Comparison of ENCODE assay signal across 33 cellular contexts in genomic region chr9:16499866-16500265, GRCh38.
"Had no signal": no experiment of that assay in that cellular context is flagged by ENCODE, and none has a peak within 500 bp of the region (broad histone marks: within the 10 kb centered on the region; RNA-seq: fewer than 3 reads in every experiment).

No MANE protein-coding gene starts in this region.

- H3K4me3 ChIP-seq: adrenal gland, ascending aorta, heart left ventricle, neural progenitor cell, psoas muscle, spleen, thoracic aorta, uterus had no signal

- H3K4me1 Mint-ChIP-seq: activated naive CD8-positive, alpha-beta T cell treated with anti-CD3 and anti-CD28 coated beads for 36 hours; memory B cell; neural progenitor cell had no signal

- H3K4me1 ChIP-seq: adrenal gland, heart left ventricle, neural progenitor cell, parathyroid adenoma, psoas muscle, spleen had no signal

- H3K36me3 Mint-ChIP-seq: activated naive CD8-positive, alpha-beta T cell treated with anti-CD3 and anti-CD28 coated beads for 36 hours; immature natural killer cell; memory B cell; natural killer cell; neural progenitor cell had no signal

- ATAC-seq: activated CD4-positive, CD25-positive, alpha-beta regulatory T cell treated with anti-CD3 and anti-CD28 coated beads, Interleukin-2, amount 50 U/mL, for 24 hours; esophagus mucosa; heart left ventricle; natural killer cell; psoas muscle; stimulated activated naive CD8-positive, alpha-beta T cell treated with anti-CD3 and anti-CD28 coated beads, Interleukin-15, Interleukin-2, amounts not matched to agents 100 U/mL and 50 U/mL, for 24 hours had no signal

- H3K79me2 ChIP-seq: parathyroid adenoma had no signal

- FAIRE-seq: endothelial cell of umbilical vein, TTC549 had no signal

- H3K27ac ChIP-seq: adrenal gland, ascending aorta, brain microvascular endothelial cell, heart left ventricle, neural progenitor cell, parathyroid adenoma, psoas muscle, spleen, thoracic aorta, VCaP had no signal

- H2AFZ ChIP-seq: neural progenitor cell, parathyroid adenoma had no signal

- H3K27ac Mint-ChIP-seq: activated naive CD4-positive, alpha-beta T cell treated with anti-CD3 and anti-CD28 coated beads for 36 hours; activated naive CD8-positive, alpha-beta T cell treated with anti-CD3 and anti-CD28 coated beads for 36 hours; activated T-helper 1 cell treated with anti-CD3 and anti-CD28 coated beads, Interleukin-12 subunit alpha, Interleukin-12 subunit beta, Interleukin-2, Interleukin-4 antibody, amounts not matched to agents 30 ng/mL and 10 ng/mL and 1 ng/mL, durations not matched to agents 14 hours and 24 hours and 36 hours; immature natural killer cell; memory B cell; natural killer cell; neural progenitor cell; type B pancreatic cell had no signal

- DNase-seq: activated CD4-positive, alpha-beta T cell treated with anti-CD3 and anti-CD28 coated beads for 48 hours; activated CD4-positive, alpha-beta T cell treated with anti-CD3 and anti-CD28 coated beads, Interleukin-2, amount 50 U/mL, for 48 hours; activated CD8-positive, alpha-beta memory T cell treated with anti-CD3 and anti-CD28 coated beads for 24 hours; activated effector memory CD4-positive, alpha-beta T cell treated with anti-CD3 and anti-CD28 coated beads, Interleukin-2, amount 50 U/mL, for 16 hours; activated naive CD4-positive, alpha-beta T cell treated with anti-CD3 and anti-CD28 coated beads for 36 hours; activated naive CD8-positive, alpha-beta T cell treated with anti-CD3 and anti-CD28 coated beads for 36 hours; adrenal gland; brain microvascular endothelial cell; caudate nucleus; cortex of kidney; foreskin fibroblast; heart left ventricle; hypothalamus; immature natural killer cell; natural killer cell; occipital lobe; psoas muscle; spleen; stimulated activated naive CD8-positive, alpha-beta T cell treated with anti-CD3 and anti-CD28 coated beads, Interleukin-15, Interleukin-2, amounts not matched to agents 100 U/mL and 50 U/mL, for 24 hours; T-helper 9 cell; uterus had no signal

- H3K27me3 ChIP-seq: adrenal gland, ascending aorta, brain microvascular endothelial cell, heart left ventricle, neural progenitor cell, spleen, uterus had no signal

- H3K9ac ChIP-seq: neural progenitor cell, parathyroid adenoma had no signal

- H3K36me3 ChIP-seq: adrenal gland, ascending aorta, brain microvascular endothelial cell, heart left ventricle, neural progenitor cell, spleen, thoracic aorta, uterus had no signal

- H3K4me3 Mint-ChIP-seq: activated naive CD4-positive, alpha-beta T cell treated with anti-CD3 and anti-CD28 coated beads for 36 hours; activated naive CD8-positive, alpha-beta T cell treated with anti-CD3 and anti-CD28 coated beads for 36 hours; activated T-helper 1 cell treated with anti-CD3 and anti-CD28 coated beads, Interleukin-12 subunit alpha, Interleukin-12 subunit beta, Interleukin-2, Interleukin-4 antibody, amounts not matched to agents 30 ng/mL and 10 ng/mL and 1 ng/mL, durations not matched to agents 14 hours and 24 hours and 36 hours; immature natural killer cell; memory B cell; natural killer cell; neural progenitor cell; type B pancreatic cell had no signal

- H3K4me2 ChIP-seq: neural progenitor cell had no signal

- H3K9me3 ChIP-seq: adrenal gland, ascending aorta, heart left ventricle, psoas muscle, spleen, thoracic aorta, uterus had no signal

- H3K9me3 Mint-ChIP-seq: activated naive CD4-positive, alpha-beta T cell treated with anti-CD3 and anti-CD28 coated beads for 36 hours; activated naive CD8-positive, alpha-beta T cell treated with anti-CD3 and anti-CD28 coated beads for 36 hours; immature natural killer cell; natural killer cell; neural progenitor cell had no signal

- H3K27me3 Mint-ChIP-seq: activated naive CD8-positive, alpha-beta T cell treated with anti-CD3 and anti-CD28 coated beads for 36 hours; memory B cell; type B pancreatic cell had no signal
